ENCODE assay signal across 22 cellular contexts in genomic region chr6:149218471-149218870, GRCh38.
DNase-seq lines count a peak whose midpoint lies in the region; ATAC-seq and TF ChIP-seq lines count a peak whose summit lies in the region.
"Had no signal": no experiment of that assay in that cellular context is flagged by ENCODE, and none has a peak within 500 bp of the region (broad histone marks: within the 10 kb centered on the region; RNA-seq: fewer than 3 reads in every experiment).

No MANE protein-coding gene starts in this region.

- no peaks in the 10 kb centered on the region for H3K36me3 Mint-ChIP-seq in activated T-cell treated with anti-CD3 and anti-CD28 coated beads, Interleukin-2, amount 50 U/mL, for 4 hours (ENCODE audit: insufficient read depth)
- H3K36me3 Mint-ChIP-seq in T-helper 1 cell treated with Interleukin-12 subunit alpha and Interleukin-12 subunit beta and Interleukin-4 antibody, amounts not matched to agents 30 μg/mL and 1 μg/mL, for 36 hours (ENCODE audit: low read depth), result peaks cover 32% of the 10 kb centered on the region
- no peaks in the 10 kb centered on the region for H3K36me3 Mint-ChIP-seq in brain
- H3K36me3 Mint-ChIP-seq in stimulated activated effector memory CD8-positive, alpha-beta T cell treated with anti-CD3 and anti-CD28 coated beads, Interleukin-12 subunit alpha, Interleukin-12 subunit beta, amount 100 ng/mL, for 72 hours, result no peaks in the 10 kb centered on the region

- H3K4me1 Mint-ChIP-seq in activated T-cell treated with anti-CD3 and anti-CD28 coated beads, Interleukin-2, amount 50 U/mL, for 4 hours (ENCODE audit: low read depth), result peaks cover 32% of the 10 kb centered on the region
- peaks cover 43% of the 10 kb centered on the region for H3K4me1 Mint-ChIP-seq in T-helper 1 cell treated with Interleukin-12 subunit alpha and Interleukin-12 subunit beta and Interleukin-4 antibody, amounts not matched to agents 30 μg/mL and 1 μg/mL, for 36 hours (ENCODE audit: low read depth)
- H3K4me1 Mint-ChIP-seq in brain, result peaks cover 40% of the 10 kb centered on the region
- peaks cover 22% of the 10 kb centered on the region for H3K4me1 Mint-ChIP-seq in stimulated activated effector memory CD8-positive, alpha-beta T cell treated with anti-CD3 and anti-CD28 coated beads, Interleukin-12 subunit alpha, Interleukin-12 subunit beta, amount 100 ng/mL, for 72 hours

- no peaks in the 10 kb centered on the region for H3K9me3 Mint-ChIP-seq in activated T-cell treated with anti-CD3 and anti-CD28 coated beads, Interleukin-2, amount 50 U/mL, for 4 hours
- H3K9me3 Mint-ChIP-seq in T-helper 1 cell treated with Interleukin-12 subunit alpha and Interleukin-12 subunit beta and Interleukin-4 antibody, amounts not matched to agents 30 μg/mL and 1 μg/mL, for 36 hours, result peaks cover 9% of the 10 kb centered on the region
- no peaks in the 10 kb centered on the region for H3K9me3 Mint-ChIP-seq in brain
- H3K9me3 Mint-ChIP-seq in stimulated activated effector memory CD8-positive, alpha-beta T cell treated with anti-CD3 and anti-CD28 coated beads, Interleukin-12 subunit alpha, Interleukin-12 subunit beta, amount 100 ng/mL, for 72 hours, result no peaks in the 10 kb centered on the region

- TF ChIP-seq CTCF in brain (conservative IDR thresholded peaks at IDR 0.05) (no peak), GM13976 (IDR thresholded peaks at IDR 0.05; ENCODE audit: borderline replicate concordance, control extremely low read depth, extremely low read depth, insufficient read depth, missing control alignments) (no peak)

- H3K27me3 Mint-ChIP-seq in activated T-cell treated with anti-CD3 and anti-CD28 coated beads, Interleukin-2, amount 50 U/mL, for 4 hours (ENCODE audit: low read depth), result no peaks in the 10 kb centered on the region
- H3K27me3 Mint-ChIP-seq in T-helper 1 cell treated with Interleukin-12 subunit alpha and Interleukin-12 subunit beta and Interleukin-4 antibody, amounts not matched to agents 30 μg/mL and 1 μg/mL, for 36 hours (ENCODE audit: low read depth), result no peaks in the 10 kb centered on the region
- H3K27me3 Mint-ChIP-seq in brain, result no peaks in the 10 kb centered on the region

- in situ Hi-C loops in GM13976 (cut with MboI; ENCODE audit: low sequenced_read_pairs, unreplicated experiment), result no loop called here

- ATAC-seq in activated T-cell treated with anti-CD3 and anti-CD28 coated beads, Interleukin-2, amount 50 U/mL, for 4 hours, result peak; percentile 47 to 77
- peak; percentile 72 for ATAC-seq in stimulated activated effector memory CD8-positive, alpha-beta T cell treated with anti-CD3 and anti-CD28 coated beads, Interleukin-12 subunit alpha, Interleukin-12 subunit beta, amount 100 ng/mL, for 72 hours
- no peak for ATAC-seq in HG03045 (IDR thresholded peaks at IDR 0.05; ENCODE audit: unreplicated experiment)
- no peak for ATAC-seq in HG03139 (IDR thresholded peaks at IDR 0.05; ENCODE audit: unreplicated experiment)

- no peak for DNase-seq in activated T-cell treated with anti-CD3 and anti-CD28 coated beads, Interleukin-2, amount 50 U/mL, for 4 hours
- no peak for DNase-seq in activated T-cell treated with anti-CD3 and anti-CD28 coated beads, Interleukin-2, amount 50 U/mL, for 1 hour
- no peak for DNase-seq in stimulated activated effector memory CD8-positive, alpha-beta T cell treated with anti-CD3 and anti-CD28 coated beads, Interleukin-12 subunit alpha, Interleukin-12 subunit beta, amount 100 ng/mL, for 72 hours (ENCODE audit: low spot score in 2 of 2)
- DNase-seq in GM13976 (ENCODE audit: low spot score), result no peak
- DNase-seq: ACHN; activated CD4-positive, CD25-positive, alpha-beta regulatory T cell; amniotic stem cell; foreskin fibroblast; MG63; NCI-H1436 treated with DMSO at 0.1 percent for 48 hours; NCI-H2171; NCI-H524 treated with DMSO at 0.1 percent for 48 hours; nucleus accumbens; RPMI8226; SK-N-SH; stimulated activated CD4-positive, alpha-beta T cell treated with anti-CD3 and anti-CD28 coated beads, Interleukin-4, amount 100 ng/mL, for 4 hours; substantia nigra; uterus had no signal

- H3K27ac Mint-ChIP-seq in T-helper 1 cell treated with Interleukin-12 subunit alpha and Interleukin-12 subunit beta and Interleukin-4 antibody, amounts not matched to agents 30 μg/mL and 1 μg/mL, for 36 hours, result peak overlapping the region; percentile 87
- H3K27ac Mint-ChIP-seq in brain, result peak overlapping the region in 3 of 5 experiments; percentile 14 to 96 (median 46)
- no peak overlapping the region for H3K27ac Mint-ChIP-seq in stimulated activated effector memory CD8-positive, alpha-beta T cell treated with anti-CD3 and anti-CD28 coated beads, Interleukin-12 subunit alpha, Interleukin-12 subunit beta, amount 100 ng/mL, for 72 hours

- H3K4me3 Mint-ChIP-seq in activated T-cell treated with anti-CD3 and anti-CD28 coated beads, Interleukin-2, amount 50 U/mL, for 4 hours, result no peak overlapping the region
- H3K4me3 Mint-ChIP-seq in T-helper 1 cell treated with Interleukin-12 subunit alpha and Interleukin-12 subunit beta and Interleukin-4 antibody, amounts not matched to agents 30 μg/mL and 1 μg/mL, for 36 hours, result peak overlapping the region; percentile 28
- H3K4me3 Mint-ChIP-seq in brain, result peak overlapping the region in 2 of 5 experiments; percentile 23 to 67
- no peak overlapping the region for H3K4me3 Mint-ChIP-seq in stimulated activated effector memory CD8-positive, alpha-beta T cell treated with anti-CD3 and anti-CD28 coated beads, Interleukin-12 subunit alpha, Interleukin-12 subunit beta, amount 100 ng/mL, for 72 hours

Comparison
In these comparisons a context has a peak if more than half of its experiments do, and no peak if none do; other contexts are left out.
1. ATAC-seq: peak in activated T-cell treated with anti-CD3 and anti-CD28 coated beads, Interleukin-2, amount 50 U/mL, for 4 hours (2 of 2) and stimulated activated effector memory CD8-positive, alpha-beta T cell treated with anti-CD3 and anti-CD28 coated beads, Interleukin-12 subunit alpha, Interleukin-12 subunit beta, amount 100 ng/mL, for 72 hours (single experiment); none in HG03045 (single experiment) and HG03139 (single experiment).